Comparison of ENCODE assay signal across 16 cellular contexts in the genomic region with DNA sequence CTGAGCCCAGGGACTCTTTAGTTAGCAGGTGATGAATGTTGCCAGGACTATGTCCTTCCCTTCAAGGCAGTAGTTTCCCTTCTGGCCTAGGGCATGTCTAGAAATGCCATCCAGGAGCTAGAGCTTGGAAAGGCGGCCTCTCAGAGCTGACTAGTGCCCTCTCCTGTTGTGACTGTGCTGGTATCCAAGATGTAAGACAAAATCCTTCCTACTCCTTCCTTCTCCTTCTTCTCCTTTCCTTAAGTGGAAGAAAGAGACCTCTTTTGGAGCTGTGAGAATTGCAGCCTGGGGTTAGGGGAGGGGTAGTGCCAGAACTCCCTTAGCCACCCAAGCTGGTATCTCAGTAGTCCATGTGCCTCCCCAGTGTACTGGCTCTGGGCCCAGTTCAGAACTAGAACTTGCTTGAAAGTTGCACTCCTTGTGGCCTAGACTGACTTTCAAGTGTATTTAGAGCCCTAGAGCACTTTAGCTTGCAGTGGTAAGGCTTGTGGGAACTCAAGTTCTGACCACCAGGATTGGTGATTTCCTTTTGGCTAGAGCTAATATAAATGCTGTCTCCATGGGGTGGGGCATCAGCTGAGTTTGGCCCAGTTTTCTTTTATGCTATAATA.
"Had no signal": no experiment of that assay in that cellular context is flagged by ENCODE, and none has a peak within 500 bp of the region (broad histone marks: within the 10 kb centered on the region; RNA-seq: fewer than 3 reads in every experiment).

No MANE protein-coding gene starts in this region.

- H3K36me3 ChIP-seq: cardiac muscle cell, left ventricle myocardium inferior had no signal

- DNase-seq: activated CD4-positive, alpha-beta T cell treated with anti-CD3 and anti-CD28 coated beads, Interleukin-2, amount 10 ng/mL, durations not matched to agents 24 days and 14 days; activated CD8-positive, alpha-beta memory T cell treated with anti-CD3 and anti-CD28 coated beads, Interleukin-2, amount 10 ng/mL, durations not matched to agents 7 days and 5 days; activated CD8-positive, alpha-beta T cell treated with anti-CD3 and anti-CD28 coated beads for 36 hours; activated gamma-delta T cell; activated naive CD4-positive, alpha-beta T cell treated with anti-CD3 and anti-CD28 coated beads, Interleukin-2, amount 50 U/mL, for 16 hours; activated naive CD8-positive, alpha-beta T cell treated with anti-CD3 and anti-CD28 coated beads, Interleukin-2, amount 50 U/mL, for 24 hours; effector CD4-positive, alpha-beta T cell; foreskin melanocyte; left ventricle myocardium inferior; natural killer cell; retina; stimulated activated CD4-positive, alpha-beta T cell treated with anti-CD3 and anti-CD28 coated beads, Interleukin-4, amount 100 ng/mL, for 1 hour; stimulated activated naive CD4-positive, alpha-beta T cell; testis had no signal

- H3K4me3 ChIP-seq: cardiac muscle cell, left ventricle myocardium inferior, testis had no signal

- H3K27me3 ChIP-seq: cardiac muscle cell, testis had no signal

- ATAC-seq: activated CD4-positive, CD25-positive, alpha-beta regulatory T cell treated with anti-CD3 and anti-CD28 coated beads, Interleukin-2, amount 50 U/mL, for 24 hours; activated CD8-positive, alpha-beta memory T cell treated with anti-CD3 and anti-CD28 coated beads, Interleukin-2, amount 10 ng/mL, durations not matched to agents 7 days and 5 days; activated CD8-positive, alpha-beta T cell treated with anti-CD3 and anti-CD28 coated beads for 36 hours; activated naive CD8-positive, alpha-beta T cell treated with anti-CD3 and anti-CD28 coated beads, Interleukin-2, amount 50 U/mL, for 24 hours; natural killer cell had no signal

- H3K27ac ChIP-seq: cardiac muscle cell, left ventricle myocardium inferior, testis had no signal

- H3K4me1 ChIP-seq: left ventricle myocardium inferior, testis had no signal

- H3K9me3 ChIP-seq: testis had no signal
